Comparison of ENCODE assay signal across 29 cellular contexts in the genomic region with DNA sequence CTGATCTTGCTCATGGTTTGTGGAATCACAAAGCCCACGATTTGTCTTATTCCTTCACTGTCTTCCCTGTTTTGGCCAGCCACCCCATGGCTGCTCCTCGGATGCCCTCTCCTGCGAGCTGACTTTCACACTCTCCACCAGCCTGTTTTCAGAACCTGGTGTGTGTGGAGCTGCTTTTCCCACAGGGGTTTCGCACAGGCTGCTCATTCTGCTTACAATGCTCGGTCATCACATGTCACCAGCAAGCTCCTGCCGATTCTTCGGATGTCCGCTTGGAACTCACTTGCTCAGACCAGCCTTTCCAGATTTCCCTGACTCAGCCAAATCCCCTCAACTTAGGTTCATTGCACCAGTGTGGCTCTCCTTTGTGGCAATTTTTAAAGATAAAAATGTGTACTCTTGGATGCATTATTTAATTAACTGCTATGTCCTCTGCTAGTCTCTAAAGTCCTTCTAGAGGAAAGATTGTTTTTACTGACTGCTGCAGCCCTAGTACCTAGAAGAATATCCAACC.
"Had no signal": no experiment of that assay in that cellular context is flagged by ENCODE, and none has a peak within 500 bp of the region (broad histone marks: within the 10 kb centered on the region; RNA-seq: fewer than 3 reads in every experiment).

No MANE protein-coding gene starts in this region.

- DNase-seq: activated CD4-positive, alpha-beta T cell treated with anti-CD3 and anti-CD28 coated beads, Interleukin-2, amount 10 ng/mL, durations not matched to agents 24 days and 14 days; activated CD4-positive, alpha-beta T cell treated with anti-CD3 and anti-CD28 coated beads, Interleukin-2, amount 50 U/mL, for 4 hours; activated CD8-positive, alpha-beta T cell treated with anti-CD3 and anti-CD28 coated beads for 36 hours; activated effector memory CD4-positive, alpha-beta T cell treated with anti-CD3 and anti-CD28 coated beads, Interleukin-2, amount 50 U/mL, for 16 hours; activated naive CD4-positive, alpha-beta T cell; activated naive CD4-positive, alpha-beta T cell treated with anti-CD3 and anti-CD28 coated beads, Interleukin-2, amount 50 U/mL, for 16 hours; activated naive CD8-positive, alpha-beta T cell treated with anti-CD3 and anti-CD28 coated beads for 36 hours; activated T-cell treated with anti-CD3 and anti-CD28 coated beads, Interleukin-2, amount 50 U/mL, for 1 hour; activated T-cell treated with anti-CD3 and anti-CD28 coated beads, Interleukin-2, amount 50 U/mL, for 72 hours; amniotic stem cell; aorta; NCI-H1048; NCI-H1105 treated with DMSO at 0.1 percent for 48 hours; NCI-H1436; NCI-H1694; NCI-H1930; NCI-H2081 treated with DMSO at 0.1 percent for 48 hours; NCI-H345; NCI-H524 treated with DMSO at 0.1 percent for 48 hours; NK-92 treated with Interleukin-12 subunit alpha and Interleukin-12 subunit beta, amount 100 ng/mL, for 24 hours; PC-9; Right ventricle myocardium superior; SK-N-SH had no signal

- H3K27ac ChIP-seq: cardiac muscle cell, PC-9, SJSA1 had no signal

- H3K36me3 ChIP-seq: cardiac muscle cell, SJSA1 had no signal

- H3K36me3 Mint-ChIP-seq: activated naive CD8-positive, alpha-beta T cell treated with anti-CD3 and anti-CD28 coated beads for 36 hours had no signal

- H3K27ac Mint-ChIP-seq: activated CD4-positive, alpha-beta T cell treated with anti-CD3 and anti-CD28 coated beads, Interleukin-2, amount 10 ng/mL, durations not matched to agents 24 days and 14 days; activated CD8-positive, alpha-beta T cell treated with anti-CD3 and anti-CD28 coated beads for 36 hours; activated naive CD8-positive, alpha-beta T cell treated with anti-CD3 and anti-CD28 coated beads for 36 hours; activated T-cell treated with anti-CD3 and anti-CD28 coated beads, Interleukin-2, amount 50 U/mL, for 72 hours; activated T-helper 17 cell treated with anti-CD3 and anti-CD28 coated beads, Interleukin-2, amount 50 U/mL, for 72 hours; T-helper 1 cell treated with Interleukin-12 subunit alpha and Interleukin-12 subunit beta and Interleukin-4 antibody, amounts not matched to agents 30 μg/mL and 1 μg/mL, for 36 hours; T-helper 2 cell treated with Interferon-gamma antibody and Interleukin-4, amounts not matched to agents 5 μg/mL and 100 μg/mL, for 36 hours had no signal

- H3K27me3 ChIP-seq: cardiac muscle cell, SJSA1 had no signal

- H3K9me3 Mint-ChIP-seq: T-helper 1 cell treated with Interleukin-12 subunit alpha and Interleukin-12 subunit beta and Interleukin-4 antibody, amounts not matched to agents 30 μg/mL and 1 μg/mL, for 36 hours had no signal

- H3K4me3 Mint-ChIP-seq: activated CD4-positive, alpha-beta T cell treated with anti-CD3 and anti-CD28 coated beads, Interleukin-2, amount 10 ng/mL, durations not matched to agents 24 days and 14 days; activated CD8-positive, alpha-beta T cell treated with anti-CD3 and anti-CD28 coated beads for 36 hours; activated naive CD8-positive, alpha-beta T cell treated with anti-CD3 and anti-CD28 coated beads for 36 hours; activated T-cell treated with anti-CD3 and anti-CD28 coated beads, Interleukin-2, amount 50 U/mL, for 72 hours; activated T-helper 17 cell treated with anti-CD3 and anti-CD28 coated beads, Interleukin-2, amount 50 U/mL, for 72 hours; central memory CD8-positive, alpha-beta T cell; T-helper 1 cell treated with Interleukin-12 subunit alpha and Interleukin-12 subunit beta and Interleukin-4 antibody, amounts not matched to agents 30 μg/mL and 1 μg/mL, for 36 hours; T-helper 2 cell treated with Interferon-gamma antibody and Interleukin-4, amounts not matched to agents 5 μg/mL and 100 μg/mL, for 36 hours had no signal

- ATAC-seq: activated CD8-positive, alpha-beta T cell treated with anti-CD3 and anti-CD28 coated beads for 36 hours; activated T-cell treated with anti-CD3 and anti-CD28 coated beads, Interleukin-2, amount 50 U/mL, for 72 hours; activated T-helper 17 cell treated with anti-CD3 and anti-CD28 coated beads, Interleukin-2, amount 50 U/mL, for 72 hours had no signal

- H2AFZ ChIP-seq: PC-9 had no signal

- H3K27me3 Mint-ChIP-seq: activated CD4-positive, alpha-beta T cell treated with anti-CD3 and anti-CD28 coated beads, Interleukin-2, amount 10 ng/mL, durations not matched to agents 24 days and 14 days; activated CD8-positive, alpha-beta T cell treated with anti-CD3 and anti-CD28 coated beads for 36 hours; activated naive CD8-positive, alpha-beta T cell treated with anti-CD3 and anti-CD28 coated beads for 36 hours; activated T-helper 17 cell treated with anti-CD3 and anti-CD28 coated beads, Interleukin-2, amount 50 U/mL, for 72 hours; central memory CD8-positive, alpha-beta T cell had no signal

- H3K9me3 ChIP-seq: SJSA1, SK-N-SH had no signal

- H3K4me1 Mint-ChIP-seq: activated CD4-positive, alpha-beta T cell treated with anti-CD3 and anti-CD28 coated beads, Interleukin-2, amount 10 ng/mL, durations not matched to agents 24 days and 14 days; activated naive CD8-positive, alpha-beta T cell treated with anti-CD3 and anti-CD28 coated beads for 36 hours; activated T-helper 17 cell treated with anti-CD3 and anti-CD28 coated beads, Interleukin-2, amount 50 U/mL, for 72 hours; central memory CD8-positive, alpha-beta T cell had no signal

- H3K9me2 ChIP-seq: SK-N-SH had no signal

- H3K9ac ChIP-seq: SK-N-SH had no signal

- H3K4me1 ChIP-seq: SJSA1 had no signal

- H3K4me2 ChIP-seq: PC-9, SK-N-SH had no signal

- H3K4me3 ChIP-seq: cardiac muscle cell, PC-9, SJSA1 had no signal
